1 cellular context compared by ENCODE assay signal in genomic region chr9:124794902-124795491, GRCh38.
TF ChIP-seq lines count a peak whose summit lies in the region.

No MANE protein-coding gene starts in this region.

TF ChIP-seq in K562, 482 proteins besides CTCF, POLR2A, EP300 and RAD21 (continued from another document):
- TF ChIP-seq, protein P1, sequence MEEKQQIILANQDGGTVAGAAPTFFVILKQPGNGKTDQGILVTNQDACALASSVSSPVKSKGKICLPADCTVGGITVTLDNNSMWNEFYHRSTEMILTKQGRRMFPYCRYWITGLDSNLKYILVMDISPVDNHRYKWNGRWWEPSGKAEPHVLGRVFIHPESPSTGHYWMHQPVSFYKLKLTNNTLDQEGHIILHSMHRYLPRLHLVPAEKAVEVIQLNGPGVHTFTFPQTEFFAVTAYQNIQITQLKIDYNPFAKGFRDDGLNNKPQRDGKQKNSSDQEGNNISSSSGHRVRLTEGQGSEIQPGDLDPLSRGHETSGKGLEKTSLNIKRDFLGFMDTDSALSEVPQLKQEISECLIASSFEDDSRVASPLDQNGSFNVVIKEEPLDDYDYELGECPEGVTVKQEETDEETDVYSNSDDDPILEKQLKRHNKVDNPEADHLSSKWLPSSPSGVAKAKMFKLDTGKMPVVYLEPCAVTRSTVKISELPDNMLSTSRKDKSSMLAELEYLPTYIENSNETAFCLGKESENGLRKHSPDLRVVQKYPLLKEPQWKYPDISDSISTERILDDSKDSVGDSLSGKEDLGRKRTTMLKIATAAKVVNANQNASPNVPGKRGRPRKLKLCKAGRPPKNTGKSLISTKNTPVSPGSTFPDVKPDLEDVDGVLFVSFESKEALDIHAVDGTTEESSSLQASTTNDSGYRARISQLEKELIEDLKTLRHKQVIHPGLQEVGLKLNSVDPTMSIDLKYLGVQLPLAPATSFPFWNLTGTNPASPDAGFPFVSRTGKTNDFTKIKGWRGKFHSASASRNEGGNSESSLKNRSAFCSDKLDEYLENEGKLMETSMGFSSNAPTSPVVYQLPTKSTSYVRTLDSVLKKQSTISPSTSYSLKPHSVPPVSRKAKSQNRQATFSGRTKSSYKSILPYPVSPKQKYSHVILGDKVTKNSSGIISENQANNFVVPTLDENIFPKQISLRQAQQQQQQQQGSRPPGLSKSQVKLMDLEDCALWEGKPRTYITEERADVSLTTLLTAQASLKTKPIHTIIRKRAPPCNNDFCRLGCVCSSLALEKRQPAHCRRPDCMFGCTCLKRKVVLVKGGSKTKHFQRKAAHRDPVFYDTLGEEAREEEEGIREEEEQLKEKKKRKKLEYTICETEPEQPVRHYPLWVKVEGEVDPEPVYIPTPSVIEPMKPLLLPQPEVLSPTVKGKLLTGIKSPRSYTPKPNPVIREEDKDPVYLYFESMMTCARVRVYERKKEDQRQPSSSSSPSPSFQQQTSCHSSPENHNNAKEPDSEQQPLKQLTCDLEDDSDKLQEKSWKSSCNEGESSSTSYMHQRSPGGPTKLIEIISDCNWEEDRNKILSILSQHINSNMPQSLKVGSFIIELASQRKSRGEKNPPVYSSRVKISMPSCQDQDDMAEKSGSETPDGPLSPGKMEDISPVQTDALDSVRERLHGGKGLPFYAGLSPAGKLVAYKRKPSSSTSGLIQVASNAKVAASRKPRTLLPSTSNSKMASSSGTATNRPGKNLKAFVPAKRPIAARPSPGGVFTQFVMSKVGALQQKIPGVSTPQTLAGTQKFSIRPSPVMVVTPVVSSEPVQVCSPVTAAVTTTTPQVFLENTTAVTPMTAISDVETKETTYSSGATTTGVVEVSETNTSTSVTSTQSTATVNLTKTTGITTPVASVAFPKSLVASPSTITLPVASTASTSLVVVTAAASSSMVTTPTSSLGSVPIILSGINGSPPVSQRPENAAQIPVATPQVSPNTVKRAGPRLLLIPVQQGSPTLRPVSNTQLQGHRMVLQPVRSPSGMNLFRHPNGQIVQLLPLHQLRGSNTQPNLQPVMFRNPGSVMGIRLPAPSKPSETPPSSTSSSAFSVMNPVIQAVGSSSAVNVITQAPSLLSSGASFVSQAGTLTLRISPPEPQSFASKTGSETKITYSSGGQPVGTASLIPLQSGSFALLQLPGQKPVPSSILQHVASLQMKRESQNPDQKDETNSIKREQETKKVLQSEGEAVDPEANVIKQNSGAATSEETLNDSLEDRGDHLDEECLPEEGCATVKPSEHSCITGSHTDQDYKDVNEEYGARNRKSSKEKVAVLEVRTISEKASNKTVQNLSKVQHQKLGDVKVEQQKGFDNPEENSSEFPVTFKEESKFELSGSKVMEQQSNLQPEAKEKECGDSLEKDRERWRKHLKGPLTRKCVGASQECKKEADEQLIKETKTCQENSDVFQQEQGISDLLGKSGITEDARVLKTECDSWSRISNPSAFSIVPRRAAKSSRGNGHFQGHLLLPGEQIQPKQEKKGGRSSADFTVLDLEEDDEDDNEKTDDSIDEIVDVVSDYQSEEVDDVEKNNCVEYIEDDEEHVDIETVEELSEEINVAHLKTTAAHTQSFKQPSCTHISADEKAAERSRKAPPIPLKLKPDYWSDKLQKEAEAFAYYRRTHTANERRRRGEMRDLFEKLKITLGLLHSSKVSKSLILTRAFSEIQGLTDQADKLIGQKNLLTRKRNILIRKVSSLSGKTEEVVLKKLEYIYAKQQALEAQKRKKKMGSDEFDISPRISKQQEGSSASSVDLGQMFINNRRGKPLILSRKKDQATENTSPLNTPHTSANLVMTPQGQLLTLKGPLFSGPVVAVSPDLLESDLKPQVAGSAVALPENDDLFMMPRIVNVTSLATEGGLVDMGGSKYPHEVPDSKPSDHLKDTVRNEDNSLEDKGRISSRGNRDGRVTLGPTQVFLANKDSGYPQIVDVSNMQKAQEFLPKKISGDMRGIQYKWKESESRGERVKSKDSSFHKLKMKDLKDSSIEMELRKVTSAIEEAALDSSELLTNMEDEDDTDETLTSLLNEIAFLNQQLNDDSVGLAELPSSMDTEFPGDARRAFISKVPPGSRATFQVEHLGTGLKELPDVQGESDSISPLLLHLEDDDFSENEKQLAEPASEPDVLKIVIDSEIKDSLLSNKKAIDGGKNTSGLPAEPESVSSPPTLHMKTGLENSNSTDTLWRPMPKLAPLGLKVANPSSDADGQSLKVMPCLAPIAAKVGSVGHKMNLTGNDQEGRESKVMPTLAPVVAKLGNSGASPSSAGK (IDR thresholded peaks at IDR 0.05): no peak
- TF ChIP-seq L3MBTL2 (IDR thresholded peaks at IDR 0.05) (no peak), ZNF696 (CRISPR knock-in tag; conservative IDR thresholded peaks at IDR 0.05) (no peak), PURB (CRISPR knock-in tag; IDR thresholded peaks at IDR 0.05; ENCODE audit: low read depth) (no peak), KLF13 (tag; IDR thresholded peaks at IDR 0.05; ENCODE audit: borderline replicate concordance, low read depth) (no peak), MYC (IDR thresholded peaks at IDR 0.05; ENCODE audit: low read depth, low read length) (0 out of 2 replicates have a peak, but pooled peaks have one; percentile 16), MYC (CRISPR knock-in tag; IDR thresholded peaks at IDR 0.05; ENCODE audit: borderline replicate concordance, low read depth) (no peak), ZBTB43 (CRISPR knock-in tag; IDR thresholded peaks at IDR 0.05) (no peak), SMC3 (conservative IDR thresholded peaks at IDR 0.05; ENCODE audit: insufficient read depth, low read depth, low read length) (peak; percentile 50), MAZ (CRISPR knock-in tag; conservative IDR thresholded peaks at IDR 0.05 in 1 of 2, IDR thresholded peaks at IDR 0.05 in 1 of 2) (peak in 1 of 2 experiments; percentile 95; a peak in 2 of 4 replicates), E4F1 (CRISPR knock-in tag; IDR thresholded peaks at IDR 0.05; ENCODE audit: borderline replicate concordance) (no peak), FIP1L1 (IDR thresholded peaks at IDR 0.05; ENCODE audit: low read depth, low read length, poor library complexity, severe bottlenecking) (no peak), ZNF785 (CRISPR knock-in tag; IDR thresholded peaks at IDR 0.05) (no peak), PTRF (tag; IDR thresholded peaks at IDR 0.05) (no peak), GABPB1 (CRISPR knock-in tag; IDR thresholded peaks at IDR 0.05) (no peak), IRF9 (tag; IDR thresholded peaks at IDR 0.05) (no peak), PTTG1 (tag; IDR thresholded peaks at IDR 0.05; ENCODE audit: low read depth) (no peak), CSDE1 (IDR thresholded peaks at IDR 0.05) (no peak)
- TF ChIP-seq, protein P2, sequence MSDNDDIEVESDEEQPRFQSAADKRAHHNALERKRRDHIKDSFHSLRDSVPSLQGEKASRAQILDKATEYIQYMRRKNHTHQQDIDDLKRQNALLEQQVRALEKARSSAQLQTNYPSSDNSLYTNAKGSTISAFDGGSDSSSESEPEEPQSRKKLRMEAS (CRISPR knock-in tag; IDR thresholded peaks at IDR 0.05): peak; percentile 51; the same call in 1 of the 2 replicates
- TF ChIP-seq, protein P3, sequence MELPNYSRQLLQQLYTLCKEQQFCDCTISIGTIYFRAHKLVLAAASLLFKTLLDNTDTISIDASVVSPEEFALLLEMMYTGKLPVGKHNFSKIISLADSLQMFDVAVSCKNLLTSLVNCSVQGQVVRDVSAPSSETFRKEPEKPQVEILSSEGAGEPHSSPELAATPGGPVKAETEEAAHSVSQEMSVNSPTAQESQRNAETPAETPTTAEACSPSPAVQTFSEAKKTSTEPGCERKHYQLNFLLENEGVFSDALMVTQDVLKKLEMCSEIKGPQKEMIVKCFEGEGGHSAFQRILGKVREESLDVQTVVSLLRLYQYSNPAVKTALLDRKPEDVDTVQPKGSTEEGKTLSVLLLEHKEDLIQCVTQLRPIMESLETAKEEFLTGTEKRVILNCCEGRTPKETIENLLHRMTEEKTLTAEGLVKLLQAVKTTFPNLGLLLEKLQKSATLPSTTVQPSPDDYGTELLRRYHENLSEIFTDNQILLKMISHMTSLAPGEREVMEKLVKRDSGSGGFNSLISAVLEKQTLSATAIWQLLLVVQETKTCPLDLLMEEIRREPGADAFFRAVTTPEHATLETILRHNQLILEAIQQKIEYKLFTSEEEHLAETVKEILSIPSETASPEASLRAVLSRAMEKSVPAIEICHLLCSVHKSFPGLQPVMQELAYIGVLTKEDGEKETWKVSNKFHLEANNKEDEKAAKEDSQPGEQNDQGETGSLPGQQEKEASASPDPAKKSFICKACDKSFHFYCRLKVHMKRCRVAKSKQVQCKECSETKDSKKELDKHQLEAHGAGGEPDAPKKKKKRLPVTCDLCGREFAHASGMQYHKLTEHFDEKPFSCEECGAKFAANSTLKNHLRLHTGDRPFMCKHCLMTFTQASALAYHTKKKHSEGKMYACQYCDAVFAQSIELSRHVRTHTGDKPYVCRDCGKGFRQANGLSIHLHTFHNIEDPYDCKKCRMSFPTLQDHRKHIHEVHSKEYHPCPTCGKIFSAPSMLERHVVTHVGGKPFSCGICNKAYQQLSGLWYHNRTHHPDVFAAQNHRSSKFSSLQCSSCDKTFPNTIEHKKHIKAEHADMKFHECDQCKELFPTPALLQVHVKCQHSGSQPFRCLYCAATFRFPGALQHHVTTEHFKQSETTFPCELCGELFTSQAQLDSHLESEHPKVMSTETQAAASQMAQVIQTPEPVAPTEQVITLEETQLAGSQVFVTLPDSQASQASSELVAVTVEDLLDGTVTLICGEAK (IDR thresholded peaks at IDR 0.05): no peak
- TF ChIP-seq, protein P3 (CRISPR knock-in tag; IDR thresholded peaks at IDR 0.05): no peak
